In the genomic region with DNA sequence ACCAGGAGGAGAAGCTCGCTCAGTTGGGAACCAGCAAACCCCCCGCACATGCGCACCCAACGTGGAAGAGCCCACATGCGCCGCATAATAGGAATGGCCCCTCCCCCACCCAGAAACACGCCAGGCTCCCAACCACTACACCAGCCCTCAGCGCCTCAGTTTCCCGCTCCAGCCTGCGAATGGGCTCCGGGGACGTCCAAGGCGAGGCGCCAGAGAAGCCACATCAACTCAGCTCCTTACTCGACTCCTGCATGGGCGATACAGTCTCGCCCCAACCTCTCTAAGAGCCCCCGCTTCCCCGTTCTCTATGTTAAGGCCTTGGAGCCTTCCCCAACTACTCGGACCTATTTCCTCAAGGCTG, we compare ENCODE assay signal across 8 cellular contexts. TPM values are rescaled to one million over a fixed set of nuclear protein-coding genes. Genes with fewer than 3 reads are reported as not detected.
DNase-seq lines count a peak whose midpoint lies in the region; ATAC-seq, FAIRE-seq and TF ChIP-seq lines count a peak whose summit lies in the region.

No MANE protein-coding gene starts in this region.

- POLR2A ChIA-PET in K562 (lab: Yijun Ruan, JAX), result interaction anchor here (0.5 to 4.3 kb wide), 19 partner anchors 10 to 162 kb away, joined by 3 to 82 read pairs (median 4); a partner anchor contains a TSS

- BruUV-seq in K562 (replicated peaks; lab: Mats Ljungman, UMichigan), result TSS peak; percentile 52

- TF ChIP-seq EP300 in K562 (IDR thresholded peaks at IDR 0.05; ENCODE audit: low read length), result no peak

- peak overlapping the region; percentile 98 for H2AFZ ChIP-seq in K562 (ENCODE audit: low read depth, low read length)

- no peaks in the 10 kb centered on the region; the same call in 1 of the 2 replicates for H3K9me3 ChIP-seq in K562 (replicated peaks; ENCODE audit: control insufficient read depth, insufficient read depth, low read depth, low read length)
- H3K9me3 ChIP-seq in iPS-15b (ENCODE audit: control insufficient read depth, insufficient read depth, low read length), result no peaks in the 10 kb centered on the region
- no peaks in the 10 kb centered on the region for H3K9me3 ChIP-seq in skeletal muscle satellite cell (replicated peaks; ENCODE audit: low read length)

- peak overlapping the region; percentile 100 for H3K27ac ChIP-seq in K562 (ENCODE audit: extremely low read depth, low read depth, low read length)

- FAIRE-seq in K562 (lab: Jason Lieb, UNC), result peak; percentile 51

- H3K4me2 ChIP-seq in K562 (ENCODE audit: insufficient read depth, low read length) (peak overlapping the region; percentile 99), skeletal muscle satellite cell (ENCODE audit: low read length) (peak overlapping the region; percentile 97)

- intact Hi-C loops in K562 (cut with micrococcal nuclease), result no loop called here

- CTCF ChIA-PET in K562 (lab: Yijun Ruan, JAX; ENCODE audit: low intra/inter-chr PET ratio), result interaction anchor here (0.6 kb wide), 1 partner anchor 12 kb away, joined by 3 read pairs; no protein-coding TSS in a partner anchor

- peaks cover 64% of the 10 kb centered on the region for H3K79me2 ChIP-seq in K562 (ENCODE audit: control insufficient read depth, insufficient read depth, low read length)

- H3K4me3 ChIP-seq in K562, result peak overlapping the region; percentile 94
- H3K4me3 ChIP-seq in iPS-15b (ENCODE audit: low read depth, low read length), result peak overlapping the region; percentile 98
- H3K4me3 ChIP-seq in skeletal muscle satellite cell (ENCODE audit: low read length), result peak overlapping the region; percentile 84

- no peak for TF ChIP-seq CTCF in K562 (IDR thresholded peaks at IDR 0.05 in 2 of 3, conservative IDR thresholded peaks at IDR 0.05 in 1 of 3; ENCODE audit: insufficient read depth in 2 of 3, low read depth in 1 of 3, low read length in 3 of 3)

- WGBS in K562 (ENCODE audit: insufficient coverage, low coverage, missing lambda C conversion rate), result under 1% methylated on average over 19 of the region's 20 CpGs

- in situ Hi-C loops in K562 (cut with MboI), result loop anchor here (5.0 kb wide), 1 partner anchor 91 kb away; no protein-coding TSS in a partner anchor

- H3K4me1 ChIP-seq in K562 (replicated peaks in 1 of 2; ENCODE audit: control insufficient read depth in 2 of 2, insufficient read depth in 2 of 2, low read length in 2 of 2) (peaks cover 4 to 24% of the 10 kb centered on the region in 2 experiments; a peak in 3 of 5 replicates), iPS-15b (ENCODE audit: control insufficient read depth, insufficient read depth, low read length) (peaks cover 13% of the 10 kb centered on the region), skeletal muscle satellite cell (ENCODE audit: control insufficient read depth, insufficient read depth, low read length) (peaks cover 38% of the 10 kb centered on the region)

- DNase-seq in AG20443 (ENCODE audit: low spot score), result peak; percentile 80
- DNase-seq in NCI-H1105 (lab: John Stamatoyannopoulos, UW), result peak; percentile 65
- DNase-seq in T-helper 22 cell (ENCODE audit: low read depth), result peak; percentile 12
- DNase-seq in K562 (ENCODE audit: extremely low read depth in 1 of 4, low spot score in 3 of 4), result peak; percentile 63 to 90 (median 71)

- peaks cover 51% of the 10 kb centered on the region for H3K36me3 ChIP-seq in K562 (ENCODE audit: control insufficient read depth, insufficient read depth, low read length)
- peaks cover 28% of the 10 kb centered on the region for H3K36me3 ChIP-seq in iPS-15b (ENCODE audit: control insufficient read depth, insufficient read depth, low read length)
- peaks cover 43% of the 10 kb centered on the region for H3K36me3 ChIP-seq in skeletal muscle satellite cell (ENCODE audit: insufficient read depth, low read length)

- no peaks in the 10 kb centered on the region for H3K9me1 ChIP-seq in K562 (ENCODE audit: control insufficient read depth, insufficient read depth, low read length)

- peaks cover 34% of the 10 kb centered on the region for H4K20me1 ChIP-seq in K562 (replicated peaks; ENCODE audit: control insufficient read depth, insufficient read depth, low read length)

- H3K27me3 ChIP-seq in K562 (ENCODE audit: control insufficient read depth in 2 of 2, insufficient read depth in 2 of 2, low read length in 2 of 2) (no peaks in the 10 kb centered on the region), iPS-15b (ENCODE audit: control insufficient read depth, insufficient read depth, low read length) (no peaks in the 10 kb centered on the region), skeletal muscle satellite cell (ENCODE audit: control insufficient read depth, insufficient read depth, low read length) (no peaks in the 10 kb centered on the region)

- H3K9ac ChIP-seq in K562 (ENCODE audit: insufficient read depth in 1 of 2, low read depth in 2 of 2, low read length in 2 of 2) (peak overlapping the region; percentile 100), iPS-15b (ENCODE audit: low read depth, low read length) (peak overlapping the region; percentile 100), skeletal muscle satellite cell (ENCODE audit: low read depth, low read length) (peak overlapping the region; percentile 98)

- TF ChIP-seq POLR2A in K562 (conservative IDR thresholded peaks at IDR 0.05), result no peak

- ATAC-seq in GM21447 (IDR thresholded peaks at IDR 0.05; ENCODE audit: unreplicated experiment) (peak; percentile 10), K562 (peak; percentile 79), HG03097 (IDR thresholded peaks at IDR 0.05; ENCODE audit: low FRiP score, unreplicated experiment) (no peak)

- TF ChIP-seq RAD21 in K562 (CRISPR knock-in tag; conservative IDR thresholded peaks at IDR 0.05 in 1 of 2, IDR thresholded peaks at IDR 0.05 in 1 of 2), result no peak

TF ChIP-seq in K562, 482 proteins besides CTCF, POLR2A, EP300 and RAD21 (continues in another document):
- TF ChIP-seq ZNF766 (CRISPR knock-in tag; conservative IDR thresholded peaks at IDR 0.05), result no peak

RNA-seq across cellular contexts. Expression of a gene that starts 0.5 kb away (rescaled TPM):
- total RNA-seq in K562 (2011; cell fraction: chromatin; rRNA removed; ENCODE audit: low replicate concordance), result 786 and 1,134 TPM in 2 replicates
- 478 and 544 TPM in 2 replicates for total RNA-seq in K562 (2011; cell fraction: nucleolus; rRNA removed)
- total RNA-seq in K562 (2011; cell fraction: nucleoplasm; rRNA removed), result 429 and 506 TPM in 2 replicates
- total RNA-seq in K562 (2014; rRNA removed) (434 and 460 TPM in 2 replicates), K562 (2014; rRNA removed; fragmentation: Illumina TruSeq; extraction: Trizol) (485 and 507 TPM in 2 replicates), K562 (2015; rRNA removed; fragmentation: Illumina TruSeq; extraction: Trizol) (538 and 559 TPM in 2 replicates), K562 (2021) (384 and 442 TPM in 2 replicates)
- polyA plus RNA-seq in K562 (2011; rRNA removed) (318 and 470 TPM in 2 replicates), K562 (2014; fragmentation: Illumina TruSeq; extraction: Trizol) (380 and 384 TPM in 2 replicates), K562 (2014; fragmentation: Nextera tagmentation; extraction: Ambion mirVana) (10 to 100 TPM; 77.8 to 98.4 TPM), K562 (2014; rRNA removed) (425 and 475 TPM in 2 replicates)
- polyA plus RNA-seq in K562 (2011; cell fraction: cytosol; rRNA removed), result 194 and 299 TPM in 2 replicates
- polyA plus RNA-seq in K562 (2011; cell fraction: nucleus; rRNA removed), result 1,337 and 1,529 TPM in 2 replicates
- 195 and 557 TPM in 2 replicates for polyA plus RNA-seq in K562 (2012)
- 523 and 643 TPM in 2 replicates for polyA minus RNA-seq in K562 (2011; rRNA and poly(A)+ RNA removed)
- polyA minus RNA-seq in K562 (2011; cell fraction: cytosol; rRNA and poly(A)+ RNA removed), result 235 and 297 TPM in 2 replicates
- 514 and 680 TPM in 2 replicates for polyA minus RNA-seq in K562 (2011; cell fraction: nucleus; rRNA and poly(A)+ RNA removed)
- 365 and 445 TPM in 2 replicates for total RNA-seq in skeletal muscle satellite cell (2012; rRNA removed)

RNA-seq across cellular contexts. Expression of a gene that starts 18.5 kb away (rescaled TPM):
- 10.2 and 22.1 TPM in 2 replicates for total RNA-seq in K562 (2011; cell fraction: chromatin; rRNA removed; ENCODE audit: low replicate concordance)
- 8.3 and 9.2 TPM in 2 replicates for total RNA-seq in K562 (2011; cell fraction: nucleolus; rRNA removed)
- total RNA-seq in K562 (2011; cell fraction: nucleoplasm; rRNA removed), result 13.8 and 21.1 TPM in 2 replicates
- total RNA-seq in K562 (2014; rRNA removed) (17.8 and 19.3 TPM in 2 replicates), K562 (2014; rRNA removed; fragmentation: Illumina TruSeq; extraction: Trizol) (25.9 and 26.2 TPM in 2 replicates), K562 (2015; rRNA removed; fragmentation: Illumina TruSeq; extraction: Trizol) (26.2 and 26.8 TPM in 2 replicates), K562 (2021) (24.6 and 25.7 TPM in 2 replicates)
- polyA plus RNA-seq in K562 (2011; rRNA removed) (18.2 and 22.1 TPM in 2 replicates), K562 (2014; fragmentation: Illumina TruSeq; extraction: Trizol) (28.3 and 33.4 TPM in 2 replicates), K562 (2014; fragmentation: Nextera tagmentation; extraction: Ambion mirVana) (1 to 10 TPM; 9.5 to 9.8 TPM), K562 (2014; rRNA removed) (12.3 and 15.5 TPM in 2 replicates)
- 14.7 and 15.8 TPM in 2 replicates for polyA plus RNA-seq in K562 (2011; cell fraction: cytosol; rRNA removed)
- 25.7 and 26.0 TPM in 2 replicates for polyA plus RNA-seq in K562 (2011; cell fraction: nucleus; rRNA removed)
- polyA plus RNA-seq in K562 (2012), result 21.9 and 25.5 TPM in 2 replicates
- 31.2 and 40.2 TPM in 2 replicates for polyA minus RNA-seq in K562 (2011; rRNA and poly(A)+ RNA removed)
- polyA minus RNA-seq in K562 (2011; cell fraction: cytosol; rRNA and poly(A)+ RNA removed), result 18.1 and 19.2 TPM in 2 replicates
- polyA minus RNA-seq in K562 (2011; cell fraction: nucleus; rRNA and poly(A)+ RNA removed), result 14.0 and 18.0 TPM in 2 replicates
- total RNA-seq in skeletal muscle satellite cell (2012; rRNA removed), result 24.6 and 24.9 TPM in 2 replicates

RNA-seq across cellular contexts. Expression of a gene that starts 51.3 kb away (rescaled TPM):
- total RNA-seq in K562 (2011; cell fraction: chromatin; rRNA removed; ENCODE audit: low replicate concordance), result 3.9 and 5.6 TPM in 2 replicates
- 3.2 and 5.3 TPM in 2 replicates for total RNA-seq in K562 (2011; cell fraction: nucleolus; rRNA removed)
- 2.2 and 2.3 TPM in 2 replicates for total RNA-seq in K562 (2011; cell fraction: nucleoplasm; rRNA removed)
- 0.33 and 1.5 TPM in 2 replicates for total RNA-seq in K562 (2014; rRNA removed)
- 0.64 and 0.65 TPM in 2 replicates for total RNA-seq in K562 (2014; rRNA removed; fragmentation: Illumina TruSeq; extraction: Trizol)
- total RNA-seq in K562 (2015; rRNA removed; fragmentation: Illumina TruSeq; extraction: Trizol), result 0.62 and 0.94 TPM in 2 replicates
- 1.0 and 2.5 TPM in 2 replicates for total RNA-seq in K562 (2021)
- polyA plus RNA-seq in K562 (2011; rRNA removed), result 1.7 and 2.0 TPM in 2 replicates
- 1.6 and 1.8 TPM in 2 replicates for polyA plus RNA-seq in K562 (2011; cell fraction: cytosol; rRNA removed)
- polyA plus RNA-seq in K562 (2011; cell fraction: nucleus; rRNA removed), result 4.7 and 9.4 TPM in 2 replicates
- 0.42 and 2.3 TPM in 2 replicates for polyA plus RNA-seq in K562 (2012)
- 1.5 and 1.7 TPM in 2 replicates for polyA plus RNA-seq in K562 (2014; fragmentation: Illumina TruSeq; extraction: Trizol)
- under 1 TPM in 1 of 2 experiments, not detected in 1; 0.20 TPM for polyA plus RNA-seq in K562 (2014; fragmentation: Nextera tagmentation; extraction: Ambion mirVana)
- polyA plus RNA-seq in K562 (2014; rRNA removed), result 2.5 and 4.1 TPM in 2 replicates
- polyA minus RNA-seq in K562 (2011; rRNA and poly(A)+ RNA removed), result 0.75 and 1.4 TPM in 2 replicates
- 1.5 and 2.1 TPM in 2 replicates for polyA minus RNA-seq in K562 (2011; cell fraction: cytosol; rRNA and poly(A)+ RNA removed)
- polyA minus RNA-seq in K562 (2011; cell fraction: nucleus; rRNA and poly(A)+ RNA removed), result 1.6 and 1.7 TPM in 2 replicates
- 9.4 and 15.7 TPM in 2 replicates for total RNA-seq in skeletal muscle satellite cell (2012; rRNA removed)

Comparison
In these comparisons a context has a peak if more than half of its experiments do, and no peak if none do; other contexts are left out.
1. DNase-seq: peak in every context shown above with its lines; median percentile 80 in AG20443; 71 in K562; 65 in NCI-H1105; 12 in T-helper 22 cell.